ENCODE assay signal across 8 cellular contexts in the genomic region with DNA sequence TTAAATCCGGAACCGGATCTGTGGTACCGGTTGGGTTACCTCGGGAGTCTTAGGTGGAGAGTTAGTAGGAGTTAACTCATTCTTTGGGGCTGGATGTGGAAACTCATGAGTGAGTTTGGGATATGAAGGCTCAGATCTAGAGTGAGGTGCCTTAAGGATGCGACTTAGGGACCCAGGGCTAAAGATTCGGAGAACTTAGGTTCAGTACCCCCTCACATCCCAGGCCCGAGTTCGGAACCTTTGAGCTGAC. TPM values are rescaled to one million over a fixed set of nuclear protein-coding genes. Genes with fewer than 3 reads are reported as not detected.
A peak's percentile ranks its signal among the peaks of the same experiment; 100 is the strongest.
DNase-seq lines count a peak whose midpoint lies in the region; ATAC-seq and TF ChIP-seq lines count a peak whose summit lies in the region.

No MANE protein-coding gene starts in this region.

- H3K9me3 ChIP-seq in HAP-1 (no peaks in the 10 kb centered on the region), left ventricle myocardium inferior (replicated peaks) (no peaks in the 10 kb centered on the region)

- in situ Hi-C loops in HAP-1 (cut with MboI; ENCODE audit: low sequenced_read_pairs) = no loop called here

- CTCF ChIA-PET in activated B cell treated with CpG ODN at 0.5 μM for 24 hours (lab: Charles Lee) = interaction anchor here (4.4 kb wide), 1 partner anchor 28 kb away, joined by 25 read pairs; the partner anchor contains the start of gene RAB4B

- H3K27ac Mint-ChIP-seq in activated B cell treated with CpG ODN at 0.5 μM for 24 hours = peak overlapping the region; percentile 96

- H3K4me3 Mint-ChIP-seq in activated B cell treated with CpG ODN at 0.5 μM for 24 hours = peak overlapping the region; percentile 97

- H3K36me3 ChIP-seq in HAP-1 (replicated peaks) = peaks cover 46% of the 10 kb centered on the region
- no peaks in the 10 kb centered on the region for H3K36me3 ChIP-seq in left ventricle myocardium inferior

- H3K4me1 ChIP-seq in HAP-1 (peaks cover 22% of the 10 kb centered on the region), left ventricle myocardium inferior (peaks cover 68% of the 10 kb centered on the region)

- peak overlapping the region; percentile 53 for H3K4me3 ChIP-seq in HAP-1
- H3K4me3 ChIP-seq in left ventricle myocardium inferior = peak overlapping the region; percentile 75
- peak overlapping the region; percentile 27 to 82 (median 45) for H3K4me3 ChIP-seq in skin epidermis

- ATAC-seq in activated B cell treated with CpG ODN at 0.5 μM for 24 hours (ENCODE audit: low read depth) (no peak), HG03175 (IDR thresholded peaks at IDR 0.05; ENCODE audit: unreplicated experiment) (no peak), GM21390 (IDR thresholded peaks at IDR 0.05; ENCODE audit: unreplicated experiment) (no peak)

- H3K27me3 Mint-ChIP-seq in activated B cell treated with CpG ODN at 0.5 μM for 24 hours = no peaks in the 10 kb centered on the region

- H3K27me3 ChIP-seq in HAP-1 (ENCODE audit: low read depth) = no peaks in the 10 kb centered on the region
- H3K27me3 ChIP-seq in left ventricle myocardium inferior (ENCODE audit: low read depth) = no peaks in the 10 kb centered on the region

- H3K4me1 Mint-ChIP-seq in activated B cell treated with CpG ODN at 0.5 μM for 24 hours = peaks cover 46% of the 10 kb centered on the region

- peaks cover 28% of the 10 kb centered on the region for H3K36me3 Mint-ChIP-seq in activated B cell treated with CpG ODN at 0.5 μM for 24 hours (ENCODE audit: low read depth)

- H3K9me3 Mint-ChIP-seq in activated B cell treated with CpG ODN at 0.5 μM for 24 hours = no peaks in the 10 kb centered on the region

- intact Hi-C loops in activated B cell treated with CpG ODN at 0.5 μM for 24 hours (cut with micrococcal nuclease) (loop anchor here (1.0 to 2.0 kb wide), 6 partner anchors 27 to 1305 kb away; partner anchors contain the start of genes COQ8B and SUPT5H), left ventricle myocardium inferior (cut with micrococcal nuclease) (loop anchor here (5.0 kb wide), 1 partner anchor 93 kb away; no protein-coding TSS in a partner anchor)

- DNase-seq in HAP-1 (ENCODE audit: low spot score in 2 of 2) = no peak
- DNase-seq in activated B cell treated with CpG ODN at 0.5 μM for 24 hours = no peak
- no peak for DNase-seq in left ventricle myocardium inferior
- DNase-seq in hippocampal formation (lab: John Stamatoyannopoulos, UW) = no peak
- DNase-seq in NCI-H446 treated with DMSO at 0.1 percent for 48 hours (lab: John Stamatoyannopoulos, UW) = no peak

- H3K27ac ChIP-seq in left ventricle myocardium inferior (replicated peaks) = peak overlapping the region; percentile 96
- peak overlapping the region; percentile 50 to 98 (median 94) for H3K27ac ChIP-seq in skin epidermis

- TF ChIP-seq CTCF in activated B cell treated with CpG ODN at 0.5 μM for 24 hours (IDR thresholded peaks at IDR 0.05) = no peak
- no peak for TF ChIP-seq CTCF in left ventricle myocardium inferior (IDR thresholded peaks at IDR 0.05; ENCODE audit: borderline replicate concordance)

- POLR2A ChIA-PET in activated B cell treated with CpG ODN at 0.5 μM for 24 hours (lab: Charles Lee) = interaction anchor here (0.6 to 12.3 kb wide), 16 partner anchors 21 to 779 kb away, joined by 3 to 351 read pairs (median 6); partner anchors contain the start of genes AKT2, CCDC97, COQ8B and EGLN2

RNA-seq across cellular contexts. Expression of gene ACTMAP, which starts 0.3 kb away (rescaled TPM):
- total RNA-seq in activated B cell treated with CpG ODN at 0.5 μM for 24 hours = 8.5 and 12.7 TPM in 2 replicates
- 7.4 TPM for total RNA-seq in left ventricle myocardium inferior

RNA-seq across cellular contexts. Expression of gene SNRPA, which starts 1.0 kb away (rescaled TPM):
- total RNA-seq in activated B cell treated with CpG ODN at 0.5 μM for 24 hours (138 TPM in 2 replicates), left ventricle myocardium inferior (27.9 TPM)

RNA-seq across cellular contexts. Expression of gene MIA, which starts 25.4 kb away (rescaled TPM):
- total RNA-seq in activated B cell treated with CpG ODN at 0.5 μM for 24 hours (1.1 and 1.4 TPM in 2 replicates), left ventricle myocardium inferior (not detected)

RNA-seq across cellular contexts. Expression of gene RAB4B, which starts 28.1 kb away (rescaled TPM):
- total RNA-seq in activated B cell treated with CpG ODN at 0.5 μM for 24 hours (90.6 and 98.1 TPM in 2 replicates), left ventricle myocardium inferior (13.5 TPM)

RNA-seq across cellular contexts. Expression of gene ITPKC, which starts 33.0 kb away (rescaled TPM):
- 13.0 and 13.3 TPM in 2 replicates for total RNA-seq in activated B cell treated with CpG ODN at 0.5 μM for 24 hours
- total RNA-seq in left ventricle myocardium inferior = 9.8 TPM
